Comparison of ENCODE assay signal across 11 cellular contexts in genomic region chr3:159625594-159625993, GRCh38.
"Had no signal": no experiment of that assay in that cellular context is flagged by ENCODE, and none has a peak within 500 bp of the region (broad histone marks: within the 10 kb centered on the region; RNA-seq: fewer than 3 reads in every experiment).

No MANE protein-coding gene starts in this region.

- H3K4me3 ChIP-seq: GM23248, GM23338, HAP-1 had no signal

- FAIRE-seq: H1, H54 had no signal

- H3K36me3 ChIP-seq: HAP-1 had no signal

- H3K27ac Mint-ChIP-seq: GM23338, H9, HFFc6 had no signal

- H3K9me3 ChIP-seq: HAP-1 had no signal

- H3K27ac ChIP-seq: GM23248 had no signal

- H2AFZ ChIP-seq: GM23248 had no signal

- H3K4me3 Mint-ChIP-seq: GM23338, H9, HFFc6 had no signal

- H3K4me2 ChIP-seq: GM23338 had no signal

- DNase-seq: GM23248, GOT3, H7, H9, HCEC 1CT, HFFc6 had no signal

- H3K9ac ChIP-seq: GM23248 had no signal

- ATAC-seq: GM23338, HCT116 had no signal
